9 cellular contexts compared by ENCODE assay signal in the genomic region with DNA sequence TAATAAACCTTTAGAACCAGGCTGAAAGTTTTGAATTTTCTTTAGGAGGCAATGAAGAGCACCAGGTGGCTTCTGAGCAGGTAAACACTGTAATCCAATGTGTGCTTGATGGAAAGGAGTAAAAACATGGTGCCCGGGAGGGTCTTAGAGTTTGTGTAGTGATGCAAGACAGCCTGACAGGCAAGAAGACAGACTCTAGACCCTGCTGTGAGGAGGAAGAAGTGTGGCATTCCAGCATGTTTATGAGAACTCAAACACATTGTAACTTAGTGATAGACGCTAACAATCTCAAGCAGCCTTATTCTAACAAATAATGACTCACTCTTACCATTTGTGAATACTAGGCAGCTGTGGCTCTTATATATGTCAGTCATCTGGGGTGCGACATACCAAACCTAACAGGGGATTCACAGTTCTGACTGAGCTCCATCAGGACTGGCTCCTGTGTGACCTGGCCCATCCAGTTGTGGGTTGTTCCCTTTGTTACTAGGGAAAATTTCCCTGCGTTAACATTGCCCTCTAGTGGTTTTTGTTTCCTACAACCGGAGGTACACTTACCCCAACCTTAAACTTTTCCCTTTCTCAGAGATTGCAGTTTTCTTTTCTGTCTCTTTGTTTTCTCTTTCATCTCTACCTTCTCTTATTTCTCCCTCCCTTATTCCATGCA. TPM values are rescaled to one million over a fixed set of nuclear protein-coding genes. Genes with fewer than 3 reads are reported as not detected.
A peak's percentile ranks its signal among the peaks of the same experiment; 100 is the strongest.
DNase-seq lines count a peak whose midpoint lies in the region; ATAC-seq and TF ChIP-seq lines count a peak whose summit lies in the region.
"Had no signal": no experiment of that assay in that cellular context is flagged by ENCODE, and none has a peak within 500 bp of the region (broad histone marks: within the 10 kb centered on the region; RNA-seq: fewer than 3 reads in every experiment).

No MANE protein-coding gene starts in this region.

- H3K27ac Mint-ChIP-seq in progenitor cell of endocrine pancreas: no peak overlapping the region
- H3K27ac Mint-ChIP-seq: IgD-negative memory B cell had no signal

- no peak overlapping the region for H3K4me3 Mint-ChIP-seq in progenitor cell of endocrine pancreas (ENCODE audit: low read depth)
- H3K4me3 Mint-ChIP-seq: IgD-negative memory B cell had no signal

- DNase-seq in AML-193 (lab: John Stamatoyannopoulos, UW) (peak; percentile 58 to 64), OCI-M2 (lab: John Stamatoyannopoulos, UW; ENCODE audit: unreplicated experiment) (peak; percentile 65), fibroblast of the conjunctiva (ENCODE audit: low read depth) (peak; percentile 33), progenitor cell of endocrine pancreas (ENCODE audit: low spot score, unreplicated experiment) (no peak), epidermal melanocyte (ENCODE audit: insufficient read length, low spot score) (no peak)
- DNase-seq in activated T-cell treated with anti-CD3 and anti-CD28 coated beads, Interleukin-2, amount 50 U/mL, for 48 hours: peak; percentile 37 to 54

- ATAC-seq in GM18520 (IDR thresholded peaks at IDR 0.05; ENCODE audit: unreplicated experiment) (peak; percentile 83), HG03175 (IDR thresholded peaks at IDR 0.05; ENCODE audit: unreplicated experiment) (peak; percentile 77)

- no peaks in the 10 kb centered on the region for H3K27me3 Mint-ChIP-seq in progenitor cell of endocrine pancreas

- H3K36me3 Mint-ChIP-seq in progenitor cell of endocrine pancreas (ENCODE audit: insufficient read depth): no peaks in the 10 kb centered on the region

- TF ChIP-seq CTCF in progenitor cell of endocrine pancreas (IDR thresholded peaks at IDR 0.05; ENCODE audit: unreplicated experiment): peak; percentile 61

- H3K4me1 Mint-ChIP-seq in progenitor cell of endocrine pancreas (ENCODE audit: low read depth): peaks cover 2% of the 10 kb centered on the region

- H3K9me3 Mint-ChIP-seq in progenitor cell of endocrine pancreas (ENCODE audit: low read depth): peaks cover 24% of the 10 kb centered on the region
- H3K9me3 Mint-ChIP-seq: IgD-negative memory B cell had no signal

RNA-seq across cellular contexts. Expression of gene VSIG4, which starts 53.8 kb away (rescaled TPM):
- total RNA-seq in progenitor cell of endocrine pancreas: not detected in 2 replicates

Comparison
In these comparisons a context has a peak if more than half of its experiments do, and no peak if none do; other contexts are left out.
1. DNase-seq: peak in AML-193 (2 of 2), OCI-M2 (single experiment), activated T-cell treated with anti-CD3 and anti-CD28 coated beads, Interleukin-2, amount 50 U/mL, for 48 hours (2 of 2) and fibroblast of the conjunctiva (single experiment); none in progenitor cell of endocrine pancreas (single experiment) and epidermal melanocyte (single experiment).